Comparison of ENCODE assay signal across 30 cellular contexts in genomic region chr15:89982315-89983055, GRCh38.
"Had no signal": no experiment of that assay in that cellular context is flagged by ENCODE, and none has a peak within 500 bp of the region (broad histone marks: within the 10 kb centered on the region; RNA-seq: fewer than 3 reads in every experiment).

No MANE protein-coding gene starts in this region.

- H3K27me3 ChIP-seq: breast epithelium, esophagus squamous epithelium, ovary, sigmoid colon, thyroid gland, upper lobe of right lung had no signal

- ATAC-seq: activated CD8-positive, alpha-beta memory T cell treated with anti-CD3 and anti-CD28 coated beads, Interleukin-2, amount 10 ng/mL, durations not matched to agents 7 days and 5 days; activated CD8-positive, alpha-beta T cell treated with anti-CD3 and anti-CD28 coated beads, Interleukin-2, amount 10 ng/mL, durations not matched to agents 7 days and 5 days; activated naive CD4-positive, alpha-beta T cell treated with anti-CD3 and anti-CD28 coated beads, Interleukin-2, amount 50 U/mL, for 72 hours; heart right ventricle; left cardiac atrium; left ventricle myocardium superior; stimulated activated effector memory CD8-positive, alpha-beta T cell treated with anti-CD3 and anti-CD28 coated beads, Interleukin-12 subunit alpha, Interleukin-12 subunit beta, amount 100 ng/mL, for 72 hours; upper lobe of right lung had no signal

- DNase-seq: activated B cell treated with CpG ODN at 0.5 μM for 24 hours; activated CD4-positive, alpha-beta T cell treated with anti-CD3 and anti-CD28 coated beads, Interleukin-2, amount 50 U/mL, for 1 hour; activated CD8-positive, alpha-beta memory T cell treated with anti-CD3 and anti-CD28 coated beads, Interleukin-2, amount 10 ng/mL, durations not matched to agents 7 days and 5 days; activated CD8-positive, alpha-beta T cell treated with anti-CD3 and anti-CD28 coated beads, Interleukin-2, amount 10 ng/mL, durations not matched to agents 7 days and 5 days; activated naive CD4-positive, alpha-beta T cell; activated T-cell treated with anti-CD3 and anti-CD28 coated beads, Interleukin-2, amount 50 U/mL, for 48 hours; central memory CD4-positive, alpha-beta T cell; dermis blood vessel endothelial cell; effector CD4-positive, alpha-beta T cell; esophagus squamous epithelium; foreskin melanocyte; heart right ventricle; left cardiac atrium; left ventricle myocardium superior; naive B cell; nephron progenitor cell; ovary; sigmoid colon; small intestine; stimulated activated CD4-positive, alpha-beta T cell treated with anti-CD3 and anti-CD28 coated beads, Interleukin-4, amount 100 ng/mL, for 24 hours; T-helper 2 cell; thyroid gland; upper lobe of right lung had no signal

- H3K4me3 ChIP-seq: breast epithelium, esophagus squamous epithelium, heart right ventricle, ovary, prostate gland, sigmoid colon, thyroid gland, upper lobe of right lung had no signal

- H3K9me3 ChIP-seq: ovary, prostate gland, thyroid gland, upper lobe of right lung had no signal

- H3K27ac Mint-ChIP-seq: activated B cell treated with CpG ODN at 0.5 μM for 24 hours; activated CD8-positive, alpha-beta memory T cell treated with anti-CD3 and anti-CD28 coated beads, Interleukin-2, amount 10 ng/mL, durations not matched to agents 7 days and 5 days; activated CD8-positive, alpha-beta T cell treated with anti-CD3 and anti-CD28 coated beads, Interleukin-2, amount 10 ng/mL, durations not matched to agents 7 days and 5 days; mesothelial cell of epicardium; nephron progenitor cell; stimulated activated effector memory CD8-positive, alpha-beta T cell treated with anti-CD3 and anti-CD28 coated beads, Interleukin-12 subunit alpha, Interleukin-12 subunit beta, amount 100 ng/mL, for 72 hours; stimulated activated naive CD8-positive, alpha-beta T cell treated with anti-CD3 and anti-CD28 coated beads, Interleukin-15, Interleukin-2, amounts not matched to agents 100 ng/mL and 50 ng/mL, for 24 hours had no signal

- H3K4me1 ChIP-seq: breast epithelium, esophagus squamous epithelium, heart right ventricle, prostate gland, sigmoid colon, thyroid gland, upper lobe of right lung had no signal

- H3K36me3 Mint-ChIP-seq: activated CD8-positive, alpha-beta memory T cell treated with anti-CD3 and anti-CD28 coated beads, Interleukin-2, amount 10 ng/mL, durations not matched to agents 7 days and 5 days; mesothelial cell of epicardium had no signal

- H3K4me3 Mint-ChIP-seq: activated B cell treated with CpG ODN at 0.5 μM for 24 hours; activated CD8-positive, alpha-beta memory T cell treated with anti-CD3 and anti-CD28 coated beads, Interleukin-2, amount 10 ng/mL, durations not matched to agents 7 days and 5 days; activated CD8-positive, alpha-beta T cell treated with anti-CD3 and anti-CD28 coated beads, Interleukin-2, amount 10 ng/mL, durations not matched to agents 7 days and 5 days; mesothelial cell of epicardium; naive B cell; nephron progenitor cell; stimulated activated effector memory CD8-positive, alpha-beta T cell treated with anti-CD3 and anti-CD28 coated beads, Interleukin-12 subunit alpha, Interleukin-12 subunit beta, amount 100 ng/mL, for 72 hours; stimulated activated naive CD8-positive, alpha-beta T cell treated with anti-CD3 and anti-CD28 coated beads, Interleukin-15, Interleukin-2, amounts not matched to agents 100 ng/mL and 50 ng/mL, for 24 hours had no signal

- H3K36me3 ChIP-seq: breast epithelium, esophagus squamous epithelium, heart right ventricle, ovary, prostate gland, sigmoid colon, thyroid gland, upper lobe of right lung had no signal

- H3K4me1 Mint-ChIP-seq: activated B cell treated with CpG ODN at 0.5 μM for 24 hours; activated CD8-positive, alpha-beta memory T cell treated with anti-CD3 and anti-CD28 coated beads, Interleukin-2, amount 10 ng/mL, durations not matched to agents 7 days and 5 days; mesothelial cell of epicardium; nephron progenitor cell; stimulated activated effector memory CD8-positive, alpha-beta T cell treated with anti-CD3 and anti-CD28 coated beads, Interleukin-12 subunit alpha, Interleukin-12 subunit beta, amount 100 ng/mL, for 72 hours had no signal

- H3K27ac ChIP-seq: breast epithelium, epithelial cell of prostate, esophagus squamous epithelium, heart right ventricle, ovary, prostate gland, sigmoid colon, thyroid gland, upper lobe of right lung had no signal
